ENCODE assay signal across 12 cellular contexts in genomic region chr19:49713236-49713845, GRCh38. TPM values are rescaled to one million over a fixed set of nuclear protein-coding genes. Genes with fewer than 3 reads are reported as not detected.
A peak's percentile ranks its signal among the peaks of the same experiment; 100 is the strongest.
DNase-seq lines count a peak whose midpoint lies in the region; TF ChIP-seq lines count a peak whose summit lies in the region.
"Had no signal": no experiment of that assay in that cellular context is flagged by ENCODE, and none has a peak within 500 bp of the region (broad histone marks: within the 10 kb centered on the region; RNA-seq: fewer than 3 reads in every experiment).

No MANE protein-coding gene starts in this region.

- no peak for TF ChIP-seq CTCF in foreskin fibroblast (IDR thresholded peaks at IDR 0.05; ENCODE audit: low read depth, low read length)

- no peaks in the 10 kb centered on the region for H3K4me1 ChIP-seq in NT2/D1 (ENCODE audit: insufficient read depth, insufficient read length)
- H3K4me1 ChIP-seq in esophagus (ENCODE audit: control insufficient read depth in 2 of 2, insufficient read depth in 2 of 2, low read length in 1 of 2) = peaks cover 2 to 11% of the 10 kb centered on the region in 2 donors
- peaks cover 19% of the 10 kb centered on the region for H3K4me1 ChIP-seq in skeletal muscle satellite cell (ENCODE audit: control insufficient read depth, insufficient read depth, low read length)
- H3K4me1 ChIP-seq: body of pancreas had no signal

- DNase-seq in NT2/D1 (ENCODE audit: low read depth, low spot score) (no peak), foreskin fibroblast (no peak)
- no peak for DNase-seq in activated CD4-positive, CD25-positive, alpha-beta regulatory T cell (lab: John Stamatoyannopoulos, UW)
- DNase-seq: activated naive CD8-positive, alpha-beta T cell treated with anti-CD3 and anti-CD28 coated beads, Interleukin-2, amount 10 ng/mL, durations not matched to agents 7 days and 5 days; body of pancreas; lower lobe of right lung; NCI-H1694; stimulated activated CD4-positive, alpha-beta T cell treated with anti-CD3 and anti-CD28 coated beads, Interleukin-1b, Interleukin-23, amount 100 ng/mL, for 48 hours; stimulated activated naive CD4-positive, alpha-beta T cell treated with Interleukin-2 at 50 U/mL for 16 hours; tibial artery had no signal

- H3K27me3 ChIP-seq in NT2/D1 (ENCODE audit: insufficient read depth, insufficient read length) (no peaks in the 10 kb centered on the region), esophagus (ENCODE audit: control insufficient read depth in 1 of 2, insufficient read depth in 2 of 2, low read length in 2 of 2) (no peaks in the 10 kb centered on the region), skeletal muscle satellite cell (ENCODE audit: control insufficient read depth, insufficient read depth, low read length) (no peaks in the 10 kb centered on the region)
- H3K27me3 ChIP-seq: body of pancreas had no signal

- 65 to 66% methylated on average over 8 of the region's 8 CpGs for WGBS in esophagus, 2 donors

- peak overlapping the region; percentile 78 to 81 for H3K27ac ChIP-seq in esophagus (ENCODE audit: low read depth in 2 of 2, low read length in 1 of 2)
- H3K27ac ChIP-seq: body of pancreas, lower lobe of right lung, tibial artery had no signal

- H3K4me2 ChIP-seq in skeletal muscle satellite cell (ENCODE audit: low read length) = peak overlapping the region; percentile 38

- H3K36me3 ChIP-seq in NT2/D1 (ENCODE audit: insufficient read depth, insufficient read length, low read length) (peaks cover 4% of the 10 kb centered on the region), esophagus (ENCODE audit: control insufficient read depth in 2 of 2, insufficient read depth in 2 of 2, low read length in 1 of 2) (no peaks in the 10 kb centered on the region), skeletal muscle satellite cell (ENCODE audit: insufficient read depth, low read length) (no peaks in the 10 kb centered on the region)
- H3K36me3 ChIP-seq: lower lobe of right lung, tibial artery had no signal

- no peaks in the 10 kb centered on the region for H3K9me3 ChIP-seq in NT2/D1 (ENCODE audit: insufficient read depth, low read length)
- H3K9me3 ChIP-seq in esophagus (ENCODE audit: control insufficient read depth in 2 of 2, insufficient read depth in 1 of 2, low read depth in 1 of 2, low read length in 1 of 2) = peaks cover 0 to 3% of the 10 kb centered on the region in 2 donors
- H3K9me3 ChIP-seq in skeletal muscle satellite cell (replicated peaks; ENCODE audit: low read length) = no peaks in the 10 kb centered on the region
- H3K9me3 ChIP-seq: body of pancreas, lower lobe of right lung, tibial artery had no signal

- H3K4me3 ChIP-seq in NT2/D1 (ENCODE audit: insufficient read length, low read depth) (no peak overlapping the region), esophagus (ENCODE audit: low read depth in 1 of 2, low read length in 2 of 2) (peak overlapping the region in 1 of 2 donors; percentile 5), skeletal muscle satellite cell (ENCODE audit: low read length) (no peak overlapping the region), foreskin fibroblast (ENCODE audit: low read depth in 1 of 2, low read length in 2 of 2) (no peak overlapping the region)
- H3K4me3 ChIP-seq: body of pancreas, lower lobe of right lung, tibial artery had no signal

- peak overlapping the region; percentile 33 for H3K9ac ChIP-seq in NT2/D1 (ENCODE audit: insufficient read length, low read depth)
- peak overlapping the region; percentile 41 for H3K9ac ChIP-seq in skeletal muscle satellite cell (ENCODE audit: low read depth, low read length)

RNA-seq across cellular contexts. Expression of gene CPT1C, which starts 22.4 kb away (rescaled TPM):
- 1 to 10 TPM; 1.8 to 4.1 TPM for polyA plus RNA-seq in esophagus
- 5.7 and 11.4 TPM in 2 replicates for total RNA-seq in skeletal muscle satellite cell (2012; rRNA removed)

RNA-seq across cellular contexts. Expression of gene ADM5, which starts 23.9 kb away (rescaled TPM):
- 1 to 10 TPM; 1.6 to 2.0 TPM for polyA plus RNA-seq in esophagus
- total RNA-seq in skeletal muscle satellite cell (2012; rRNA removed) = 0.25 and 1.1 TPM in 2 replicates

RNA-seq across cellular contexts. Expression of gene PRMT1, which starts 36.3 kb away (rescaled TPM):
- 100 to 1,000 TPM in 1 of 2 donors, 10 to 100 TPM in 1; 72.5 to 146 TPM for polyA plus RNA-seq in esophagus
- total RNA-seq in skeletal muscle satellite cell (2012; rRNA removed) = 303 and 305 TPM in 2 replicates

RNA-seq across cellular contexts. Expression of gene BCL2L12, which starts 47.6 kb away (rescaled TPM):
- polyA plus RNA-seq in esophagus = 10 to 100 TPM in 1 of 2 donors, 1 to 10 TPM in 1; 10.0 to 21.4 TPM
- total RNA-seq in skeletal muscle satellite cell (2012; rRNA removed) = 5.3 and 9.0 TPM in 2 replicates

RNA-seq across cellular contexts. Expression of gene IRF3, which starts 47.7 kb away (rescaled TPM):
- 10 to 100 TPM; 49.2 to 75.0 TPM for polyA plus RNA-seq in esophagus
- 36.5 and 38.7 TPM in 2 replicates for total RNA-seq in skeletal muscle satellite cell (2012; rRNA removed)
